Comparison of ENCODE assay signal across 20 cellular contexts in genomic region chr16:2096853-2097620, GRCh38. TPM values are rescaled to one million over a fixed set of nuclear protein-coding genes. Genes with fewer than 3 reads are reported as not detected.
DNase-seq lines count a peak whose midpoint lies in the region; ATAC-seq and TF ChIP-seq lines count a peak whose summit lies in the region.
"Had no signal": no experiment of that assay in that cellular context is flagged by ENCODE, and none has a peak within 500 bp of the region (broad histone marks: within the 10 kb centered on the region; RNA-seq: fewer than 3 reads in every experiment).

No MANE protein-coding gene starts in this region.

- H3K4me3 Mint-ChIP-seq in CD4-positive, alpha-beta memory T cell: no peak overlapping the region
- H3K4me3 Mint-ChIP-seq: H9 had no signal

- in situ Hi-C loops in GM13977 (cut with MboI; ENCODE audit: low pct_unique_long_range_greater_than_20kb, low sequenced_read_pairs, unreplicated experiment): no loop called here

- no peak for DNase-seq in heart right ventricle
- no peak for DNase-seq in right atrium auricular region (ENCODE audit: low spot score)
- peak; percentile 67 for DNase-seq in astrocyte of the hippocampus (ENCODE audit: low read depth, low spot score)
- DNase-seq in kidney glomerular epithelial cell (lab: John Stamatoyannopoulos, UW): peak; percentile 40
- peak; percentile 89 for DNase-seq in thyroid gland
- no peak for DNase-seq in CD4-positive, alpha-beta memory T cell
- no peak for DNase-seq in GM13977 (ENCODE audit: low spot score)
- DNase-seq: 8988T, DMS 273 treated with DMSO at 0.1 percent for 48 hours, GF-D8, H9, IMR-90, NCI-H1105 treated with DMSO at 0.1 percent for 48 hours, NCI-H1694 treated with DMSO at 0.1 percent for 48 hours, NCI-H2107, NCI-H2227 treated with DMSO at 0.1 percent for 48 hours, NCI-H524, SHP77 had no signal

- H3K9me3 ChIP-seq in heart right ventricle (no peaks in the 10 kb centered on the region), right atrium auricular region (no peaks in the 10 kb centered on the region), thyroid gland (no peaks in the 10 kb centered on the region)
- no peaks in the 10 kb centered on the region for H3K9me3 ChIP-seq in CD4-positive, alpha-beta memory T cell (ENCODE audit: control insufficient read depth in 1 of 2, low read length in 2 of 2)
- H3K9me3 ChIP-seq: BLaER1 had no signal

- peaks cover 0 to 95% (median 54%) of the 10 kb centered on the region in 9 donors for H3K36me3 ChIP-seq in heart right ventricle
- H3K36me3 ChIP-seq in right atrium auricular region: peaks cover 88% of the 10 kb centered on the region
- H3K36me3 ChIP-seq in thyroid gland: peaks cover 7 to 15% of the 10 kb centered on the region in 2 donors
- peaks cover 3% of the 10 kb centered on the region for H3K36me3 ChIP-seq in CD4-positive, alpha-beta memory T cell (ENCODE audit: insufficient read depth, low read length)

- no peaks in the 10 kb centered on the region for H3K4me1 Mint-ChIP-seq in CD4-positive, alpha-beta memory T cell
- H3K4me1 Mint-ChIP-seq: H9 had no signal

- peaks cover 10 to 11% of the 10 kb centered on the region in 2 donors for H3K36me3 Mint-ChIP-seq in CD4-positive, alpha-beta memory T cell

- no peak for TF ChIP-seq POLR2A in thyroid gland (IDR thresholded peaks at IDR 0.05)

- H3K4me3 ChIP-seq in heart right ventricle (no peak overlapping the region), right atrium auricular region (no peak overlapping the region), thyroid gland (replicated peaks in 1 of 3) (no peak overlapping the region)
- H3K4me3 ChIP-seq in CD4-positive, alpha-beta memory T cell (ENCODE audit: low read length in 2 of 2): no peak overlapping the region
- H3K4me3 ChIP-seq: BLaER1 had no signal

- H3K4me1 ChIP-seq in heart right ventricle (no peaks in the 10 kb centered on the region), right atrium auricular region (no peaks in the 10 kb centered on the region), thyroid gland (peaks cover 25 to 29% of the 10 kb centered on the region in 2 donors)
- no peaks in the 10 kb centered on the region for H3K4me1 ChIP-seq in CD4-positive, alpha-beta memory T cell (ENCODE audit: insufficient read depth, low read length)

- WGBS in heart right ventricle, 2 donors: 80 to 83% methylated on average over 26 of the region's 26 CpGs
- WGBS in thyroid gland, 2 donors: 38 to 48% methylated on average over 3 to 9 of the region's 26 CpGs

- H3K9me3 Mint-ChIP-seq in CD4-positive, alpha-beta memory T cell: no peaks in the 10 kb centered on the region
- H3K9me3 Mint-ChIP-seq: H9 had no signal

- ATAC-seq in heart right ventricle (peak in 6 of 8 donors; percentile 15 to 39 (median 37)), GM18867 (IDR thresholded peaks at IDR 0.05; ENCODE audit: unreplicated experiment) (no peak)

- H3K27me3 ChIP-seq in heart right ventricle (no peaks in the 10 kb centered on the region), right atrium auricular region (no peaks in the 10 kb centered on the region), thyroid gland (no peaks in the 10 kb centered on the region)
- no peaks in the 10 kb centered on the region for H3K27me3 ChIP-seq in CD4-positive, alpha-beta memory T cell (ENCODE audit: insufficient read depth, low read length)
- H3K27me3 ChIP-seq: BLaER1 had no signal

- TF ChIP-seq CTCF in heart right ventricle (IDR thresholded peaks at IDR 0.05): no peak
- no peak for TF ChIP-seq CTCF in right atrium auricular region (IDR thresholded peaks at IDR 0.05)
- TF ChIP-seq CTCF in thyroid gland (IDR thresholded peaks at IDR 0.05): peak in 1 of 6 experiments; percentile 29
- no peak for TF ChIP-seq CTCF in GM13977 (IDR thresholded peaks at IDR 0.05; ENCODE audit: extremely low read depth, insufficient read depth, missing control alignments)

- POLR2A ChIA-PET in CD4-positive, alpha-beta memory T cell (lab: Charles Lee; ENCODE audit: partially characterized antibody): no interaction called here

- intact Hi-C loops in heart right ventricle (cut with DNase I) (no loop called here), thyroid gland (cut with DNase I) (no loop called here)
- intact Hi-C loops in CD4-positive, alpha-beta memory T cell (cut with micrococcal nuclease): no loop called here

- H3K27me3 Mint-ChIP-seq in CD4-positive, alpha-beta memory T cell: no peaks in the 10 kb centered on the region

- CTCF ChIA-PET in CD4-positive, alpha-beta memory T cell (lab: Charles Lee; ENCODE audit: partially characterized antibody): no interaction called here

- H3K27ac Mint-ChIP-seq in CD4-positive, alpha-beta memory T cell: peak overlapping the region in 1 of 7 donors; percentile 73
- H3K27ac Mint-ChIP-seq: H9 had no signal

- H3K27ac ChIP-seq in heart right ventricle: no peak overlapping the region
- H3K27ac ChIP-seq in right atrium auricular region: no peak overlapping the region
- peak overlapping the region; percentile 58 to 86 (median 74) for H3K27ac ChIP-seq in thyroid gland
- no peak overlapping the region for H3K27ac ChIP-seq in CD4-positive, alpha-beta memory T cell (ENCODE audit: low read depth, low read length)
- H3K27ac ChIP-seq: BLaER1 had no signal

RNA-seq across cellular contexts. Expression of gene PKD1, which starts 38.7 kb away (rescaled TPM):
- total RNA-seq in heart right ventricle: 100 to 1,000 TPM in 6 of 10 donors, 10 to 100 TPM in 4; 79.3 to 122 (median 104) TPM
- polyA plus RNA-seq in heart right ventricle: 100 to 1,000 TPM in 1 of 2 donors, 10 to 100 TPM in 1; 76.7 to 114 TPM
- total RNA-seq in right atrium auricular region: 100 to 1,000 TPM; 218 to 276 TPM
- total RNA-seq in thyroid gland: 100 to 1,000 TPM in 1 of 4 donors, 10 to 100 TPM in 3; 66.9 to 153 (median 87.7) TPM
- 100 to 1,000 TPM; 125 to 126 TPM for total RNA-seq in CD4-positive, alpha-beta memory T cell
- 10 to 100 TPM in 1 of 2 donors, 1 to 10 TPM in 1; 2.3 to 11.7 TPM for polyA plus RNA-seq in CD4-positive, alpha-beta memory T cell

RNA-seq across cellular contexts. Expression of gene TSC2, which starts 49.3 kb away (rescaled TPM):
- total RNA-seq in heart right ventricle: 10 to 100 TPM; 54.7 to 87.0 (median 71.5) TPM
- polyA plus RNA-seq in heart right ventricle: 10 to 100 TPM; 28.8 to 83.3 TPM
- total RNA-seq in right atrium auricular region: 10 to 100 TPM; 42.4 to 43.2 TPM
- 100 to 1,000 TPM; 101 to 148 (median 109) TPM for total RNA-seq in thyroid gland
- total RNA-seq in CD4-positive, alpha-beta memory T cell: 100 to 1,000 TPM; 157 to 177 TPM
- 10 to 100 TPM; 20.7 to 50.8 TPM for polyA plus RNA-seq in CD4-positive, alpha-beta memory T cell

RNA-seq across cellular contexts. Expression of gene NTHL1, which starts 49.4 kb away (rescaled TPM):
- total RNA-seq in heart right ventricle (10 to 100 TPM in 8 of 10 donors, 1 to 10 TPM in 2; 9.8 to 24.9 (median 12.3) TPM), right atrium auricular region (10 to 100 TPM; 10.3 to 17.7 TPM), thyroid gland (10 to 100 TPM in 3 of 4 donors, 1 to 10 TPM in 1; 6.1 to 38.7 (median 25.0) TPM)
- 10 to 100 TPM; 16.1 to 51.9 TPM for polyA plus RNA-seq in heart right ventricle
- 10 to 100 TPM in 1 of 2 experiments, 1 to 10 TPM in 1; 9.3 to 12.0 TPM for total RNA-seq in CD4-positive, alpha-beta memory T cell
- 10 to 100 TPM; 13.5 to 20.1 TPM for polyA plus RNA-seq in CD4-positive, alpha-beta memory T cell

RNA-seq across cellular contexts. Expression of gene RAB26, which starts 51.4 kb away (rescaled TPM):
- total RNA-seq in heart right ventricle: 1 to 10 TPM in 8 of 10 donors, under 1 TPM in 2; 0.74 to 4.3 (median 1.6) TPM
- 1 to 10 TPM in 1 of 2 donors, under 1 TPM in 1; 0.26 to 6.4 TPM for polyA plus RNA-seq in heart right ventricle
- 1 to 10 TPM in 1 of 2 donors, under 1 TPM in 1; 0.31 to 1.4 TPM for total RNA-seq in right atrium auricular region
- total RNA-seq in thyroid gland: 1 to 10 TPM in 1 of 4 donors, under 1 TPM in 2, not detected in 1; 0.40 to 1.6 (median 0.89) TPM
- under 1 TPM in 1 of 2 experiments, not detected in 1; 0.44 TPM for total RNA-seq in CD4-positive, alpha-beta memory T cell
- under 1 TPM; 0.52 to 0.77 TPM for polyA plus RNA-seq in CD4-positive, alpha-beta memory T cell

RNA-seq across cellular contexts. Expression of gene TRAF7, which starts 58.5 kb away (rescaled TPM):
- 10 to 100 TPM; 16.9 to 44.9 (median 23.8) TPM for total RNA-seq in heart right ventricle
- polyA plus RNA-seq in heart right ventricle: 10 to 100 TPM; 14.6 to 28.2 TPM
- total RNA-seq in right atrium auricular region: 10 to 100 TPM; 16.1 to 27.0 TPM
- total RNA-seq in thyroid gland: 10 to 100 TPM; 27.7 to 51.9 (median 41.5) TPM
- 10 to 100 TPM; 40.9 to 41.9 TPM for total RNA-seq in CD4-positive, alpha-beta memory T cell
- 1 to 10 TPM; 1.9 to 8.9 TPM for polyA plus RNA-seq in CD4-positive, alpha-beta memory T cell

Comparison
In these comparisons a context has a peak if more than half of its experiments do, and no peak if none do; other contexts are left out.
1. DNase-seq: peak in astrocyte of the hippocampus (single experiment), kidney glomerular epithelial cell (single experiment) and thyroid gland (2 of 2); none in heart right ventricle (0 of 2), right atrium auricular region (single experiment), CD4-positive, alpha-beta memory T cell (0 of 5) and GM13977 (single experiment).
2. H3K27ac ChIP-seq: peak in thyroid gland (3 of 3); none in heart right ventricle (0 of 10), right atrium auricular region (0 of 2) and CD4-positive, alpha-beta memory T cell (single experiment).